ENCODE assay signal across 10 cellular contexts in the genomic region with DNA sequence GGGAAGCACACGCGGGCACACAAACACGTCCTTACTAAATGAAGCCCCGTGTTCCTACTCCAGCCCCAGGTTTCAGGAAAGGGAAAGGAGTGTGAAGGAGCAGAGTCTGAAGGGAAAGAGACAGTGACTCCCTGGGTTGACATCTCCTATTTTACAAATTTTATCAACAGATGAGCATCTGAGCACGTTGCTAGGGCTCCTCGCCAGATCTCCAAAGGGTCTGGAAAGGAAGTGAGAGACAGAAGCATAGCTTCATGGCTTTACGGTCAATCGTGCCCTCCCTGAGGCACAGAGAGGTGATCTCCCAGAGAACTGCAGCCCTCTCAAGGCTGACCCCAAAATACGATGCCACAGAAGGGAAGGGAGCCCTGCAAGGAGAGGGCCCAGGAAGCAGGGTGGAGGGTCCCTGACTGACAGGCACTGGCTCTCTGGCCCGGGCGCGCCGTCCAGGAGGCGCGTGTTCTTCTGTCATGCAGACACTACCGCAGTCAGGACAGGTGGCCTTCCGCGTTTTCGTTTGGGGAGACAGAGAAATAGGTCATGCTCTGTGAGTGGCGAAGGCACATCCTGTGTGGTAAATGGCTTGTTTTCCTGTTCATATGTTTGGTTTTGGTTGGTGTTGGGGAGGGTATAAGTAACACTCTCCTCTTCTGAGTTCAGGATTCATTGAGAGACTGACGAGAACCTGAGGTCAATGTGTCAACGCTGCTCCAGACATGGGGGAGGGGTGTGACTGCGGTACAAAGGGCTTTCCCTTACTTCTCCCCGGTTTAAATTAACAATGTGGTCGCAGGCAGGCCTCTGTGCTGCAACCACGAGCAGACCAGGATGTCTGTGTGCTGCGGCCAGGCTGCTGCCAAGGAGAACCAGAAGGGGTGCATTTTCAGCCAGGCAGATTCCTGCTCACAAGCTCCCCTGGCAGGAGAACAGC.
DNase-seq lines count a peak whose midpoint lies in the region; ATAC-seq and TF ChIP-seq lines count a peak whose summit lies in the region.
"Had no signal": no experiment of that assay in that cellular context is flagged by ENCODE, and none has a peak within 500 bp of the region (broad histone marks: within the 10 kb centered on the region; RNA-seq: fewer than 3 reads in every experiment).

No MANE protein-coding gene starts in this region.

- peak overlapping the region; percentile 77 for H3K27ac Mint-ChIP-seq in activated T-helper 17 cell treated with anti-CD3 and anti-CD28 coated beads, Interleukin-2, amount 50 U/mL, for 72 hours

- no peak overlapping the region for H3K27ac ChIP-seq in coronary artery
- no peak overlapping the region for H3K27ac ChIP-seq in vagina
- H3K27ac ChIP-seq: thyroid gland had no signal

- peak; percentile 72 for ATAC-seq in HG03460 (IDR thresholded peaks at IDR 0.05; ENCODE audit: unreplicated experiment)
- ATAC-seq in activated T-helper 17 cell treated with anti-CD3 and anti-CD28 coated beads, Interleukin-2, amount 50 U/mL, for 72 hours (replicated peaks) = peak; percentile 93
- ATAC-seq: left colon had no signal

- no peaks in the 10 kb centered on the region for H3K36me3 ChIP-seq in vagina
- H3K36me3 ChIP-seq: thyroid gland had no signal

- H3K27me3 Mint-ChIP-seq in activated T-helper 17 cell treated with anti-CD3 and anti-CD28 coated beads, Interleukin-2, amount 50 U/mL, for 72 hours = no peaks in the 10 kb centered on the region

- H3K4me1 Mint-ChIP-seq in activated T-helper 17 cell treated with anti-CD3 and anti-CD28 coated beads, Interleukin-2, amount 50 U/mL, for 72 hours = peaks cover 25% of the 10 kb centered on the region

- intact Hi-C loops in vagina (cut with DNase I) = no loop called here

- H3K9me3 Mint-ChIP-seq in activated T-helper 17 cell treated with anti-CD3 and anti-CD28 coated beads, Interleukin-2, amount 50 U/mL, for 72 hours = no peaks in the 10 kb centered on the region

- H3K27me3 ChIP-seq in vagina = no peaks in the 10 kb centered on the region
- H3K27me3 ChIP-seq: thyroid gland had no signal

- peak overlapping the region; percentile 72 for H3K4me3 Mint-ChIP-seq in activated T-helper 17 cell treated with anti-CD3 and anti-CD28 coated beads, Interleukin-2, amount 50 U/mL, for 72 hours

- TF ChIP-seq CTCF in coronary artery (IDR thresholded peaks at IDR 0.05) = no peak
- no peak for TF ChIP-seq CTCF in vagina (IDR thresholded peaks at IDR 0.05)

- H3K4me3 ChIP-seq in coronary artery = no peak overlapping the region
- H3K4me3 ChIP-seq in vagina = no peak overlapping the region
- H3K4me3 ChIP-seq: thyroid gland had no signal

- DNase-seq in GM03348 (ENCODE audit: low spot score) = peak; percentile 27
- DNase-seq in renal cortical epithelial cell (ENCODE audit: low read depth) = peak; percentile 7
- DNase-seq in SHP77 (lab: John Stamatoyannopoulos, UW) = no peak
- no peak for DNase-seq in coronary artery (ENCODE audit: low spot score)
- DNase-seq in GF-D8 (lab: John Stamatoyannopoulos, UW) = no peak
- no peak for DNase-seq in vagina (ENCODE audit: extremely low spot score in 2 of 2)
- DNase-seq: thyroid gland had no signal

- H3K4me1 ChIP-seq in vagina = no peaks in the 10 kb centered on the region
- H3K4me1 ChIP-seq: thyroid gland had no signal

- no peaks in the 10 kb centered on the region for H3K36me3 Mint-ChIP-seq in activated T-helper 17 cell treated with anti-CD3 and anti-CD28 coated beads, Interleukin-2, amount 50 U/mL, for 72 hours (ENCODE audit: low read depth)

- no peak for TF ChIP-seq POLR2A in vagina (IDR thresholded peaks at IDR 0.05)

- H3K9me3 ChIP-seq in vagina = no peaks in the 10 kb centered on the region
- H3K9me3 ChIP-seq: thyroid gland had no signal

Comparison
In these comparisons a context has a peak if more than half of its experiments do, and no peak if none do; other contexts are left out.
1. DNase-seq: peak in GM03348 (single experiment) and renal cortical epithelial cell (single experiment); none in SHP77 (0 of 2), coronary artery (single experiment), GF-D8 (single experiment) and vagina (0 of 2).